ENCODE assay signal across 9 cellular contexts in genomic region chr11:33678616-33679015, GRCh38. TPM values are rescaled to one million over a fixed set of nuclear protein-coding genes. Genes with fewer than 3 reads are reported as not detected.
"Had no signal": no experiment of that assay in that cellular context is flagged by ENCODE, and none has a peak within 500 bp of the region (broad histone marks: within the 10 kb centered on the region; RNA-seq: fewer than 3 reads in every experiment).

No MANE protein-coding gene starts in this region.

RNA-seq across cellular contexts. Expression of gene C11orf91, which starts 22.0 kb away (rescaled TPM):
- total RNA-seq: colonic mucosa, dermis microvascular lymphatic vessel endothelial cell, esophagus squamous epithelium, gastrocnemius medialis, kidney epithelial cell, left ventricle myocardium superior, lower lobe of right lung, lung microvascular endothelial cell, myocyte had no signal
